ENCODE assay signal across 1 cellular context in the genomic region with DNA sequence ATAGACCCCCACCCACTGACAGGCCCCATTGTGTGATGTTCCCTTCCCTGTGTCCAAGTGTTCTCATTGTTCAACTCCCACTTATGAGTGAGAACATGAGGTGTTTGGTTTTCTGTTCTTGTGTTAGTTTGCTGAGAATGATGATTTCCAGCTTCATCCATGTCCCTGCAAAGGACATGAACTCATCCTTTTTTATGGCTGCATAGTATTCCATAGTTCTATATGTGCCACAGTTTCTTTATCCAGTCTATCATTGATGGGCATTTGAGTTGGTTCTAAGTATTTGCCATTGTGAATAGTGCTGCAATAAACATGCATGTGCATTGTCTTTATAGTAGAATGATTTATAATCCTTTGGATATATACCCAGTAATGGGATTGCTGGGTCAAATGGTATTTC. TPM values are rescaled to one million over a fixed set of nuclear protein-coding genes. Genes with fewer than 3 reads are reported as not detected.
"Had no signal": no experiment of that assay in that cellular context is flagged by ENCODE, and none has a peak within 500 bp of the region (broad histone marks: within the 10 kb centered on the region; RNA-seq: fewer than 3 reads in every experiment).

No MANE protein-coding gene starts in this region.

RNA-seq across cellular contexts. Expression of gene DACT1, which starts 57.7 kb away (rescaled TPM):
- total RNA-seq: natural killer cell treated with Interleukin-12 subunit alpha and Interleukin-12 subunit beta and Interleukin-15 and Interleukin-18, amount 100 ng/mL, for 72 hours had no signal
